1 cellular context compared by ENCODE assay signal in the genomic region with DNA sequence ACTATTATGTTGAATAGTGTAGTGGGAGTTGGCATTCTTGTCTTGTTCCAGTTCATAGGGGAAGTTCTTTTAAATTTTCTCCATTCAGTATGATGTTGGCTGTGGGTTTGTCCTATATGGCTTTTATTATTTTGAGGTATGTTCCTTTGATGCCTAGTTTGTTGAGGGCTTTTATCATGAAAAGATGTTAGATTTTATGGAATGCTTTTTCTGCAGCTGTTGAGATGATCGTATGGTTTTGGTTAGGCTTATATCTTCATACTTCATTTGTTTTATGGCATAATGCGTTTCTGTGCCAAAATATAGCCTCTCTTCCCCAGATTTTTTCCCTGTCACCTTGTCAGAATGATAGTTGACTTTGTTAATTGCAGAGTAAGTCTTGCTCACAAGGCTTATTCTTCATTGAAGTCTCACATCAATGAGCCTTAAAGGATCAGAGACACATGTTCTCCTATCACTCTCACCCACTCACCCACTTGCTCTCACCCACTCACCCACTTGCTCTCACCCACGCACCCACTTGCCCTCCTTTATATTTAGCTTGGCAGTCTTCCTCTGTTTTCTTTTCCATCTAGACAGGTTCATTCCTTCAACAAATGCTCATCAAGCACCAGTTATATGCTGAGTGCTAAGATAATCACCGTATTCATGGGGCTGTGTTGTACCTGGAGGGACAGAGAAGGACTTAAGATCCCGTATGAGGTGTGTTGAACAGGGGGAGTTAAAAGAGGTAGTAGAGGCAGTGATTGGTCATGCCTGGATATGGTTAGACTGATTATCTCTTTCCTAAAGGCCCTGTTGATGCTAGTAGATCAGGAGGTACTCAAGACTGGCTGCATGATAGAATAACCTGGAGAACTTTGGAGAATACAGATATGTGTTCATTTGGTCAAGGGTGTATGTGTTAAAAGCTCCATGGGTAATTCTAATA.
TF ChIP-seq lines count a peak whose summit lies in the region.

No MANE protein-coding gene starts in this region.

TF ChIP-seq in WTC11, 78 proteins besides CTCF, POLR2A, EP300 and RAD21 (continued from another document):
- TF ChIP-seq, protein P1, sequence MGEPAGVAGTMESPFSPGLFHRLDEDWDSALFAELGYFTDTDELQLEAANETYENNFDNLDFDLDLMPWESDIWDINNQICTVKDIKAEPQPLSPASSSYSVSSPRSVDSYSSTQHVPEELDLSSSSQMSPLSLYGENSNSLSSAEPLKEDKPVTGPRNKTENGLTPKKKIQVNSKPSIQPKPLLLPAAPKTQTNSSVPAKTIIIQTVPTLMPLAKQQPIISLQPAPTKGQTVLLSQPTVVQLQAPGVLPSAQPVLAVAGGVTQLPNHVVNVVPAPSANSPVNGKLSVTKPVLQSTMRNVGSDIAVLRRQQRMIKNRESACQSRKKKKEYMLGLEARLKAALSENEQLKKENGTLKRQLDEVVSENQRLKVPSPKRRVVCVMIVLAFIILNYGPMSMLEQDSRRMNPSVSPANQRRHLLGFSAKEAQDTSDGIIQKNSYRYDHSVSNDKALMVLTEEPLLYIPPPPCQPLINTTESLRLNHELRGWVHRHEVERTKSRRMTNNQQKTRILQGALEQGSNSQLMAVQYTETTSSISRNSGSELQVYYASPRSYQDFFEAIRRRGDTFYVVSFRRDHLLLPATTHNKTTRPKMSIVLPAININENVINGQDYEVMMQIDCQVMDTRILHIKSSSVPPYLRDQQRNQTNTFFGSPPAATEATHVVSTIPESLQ (CRISPR knock-in tag; IDR thresholded peaks at IDR 0.05): no peak
- TF ChIP-seq, protein P2, sequence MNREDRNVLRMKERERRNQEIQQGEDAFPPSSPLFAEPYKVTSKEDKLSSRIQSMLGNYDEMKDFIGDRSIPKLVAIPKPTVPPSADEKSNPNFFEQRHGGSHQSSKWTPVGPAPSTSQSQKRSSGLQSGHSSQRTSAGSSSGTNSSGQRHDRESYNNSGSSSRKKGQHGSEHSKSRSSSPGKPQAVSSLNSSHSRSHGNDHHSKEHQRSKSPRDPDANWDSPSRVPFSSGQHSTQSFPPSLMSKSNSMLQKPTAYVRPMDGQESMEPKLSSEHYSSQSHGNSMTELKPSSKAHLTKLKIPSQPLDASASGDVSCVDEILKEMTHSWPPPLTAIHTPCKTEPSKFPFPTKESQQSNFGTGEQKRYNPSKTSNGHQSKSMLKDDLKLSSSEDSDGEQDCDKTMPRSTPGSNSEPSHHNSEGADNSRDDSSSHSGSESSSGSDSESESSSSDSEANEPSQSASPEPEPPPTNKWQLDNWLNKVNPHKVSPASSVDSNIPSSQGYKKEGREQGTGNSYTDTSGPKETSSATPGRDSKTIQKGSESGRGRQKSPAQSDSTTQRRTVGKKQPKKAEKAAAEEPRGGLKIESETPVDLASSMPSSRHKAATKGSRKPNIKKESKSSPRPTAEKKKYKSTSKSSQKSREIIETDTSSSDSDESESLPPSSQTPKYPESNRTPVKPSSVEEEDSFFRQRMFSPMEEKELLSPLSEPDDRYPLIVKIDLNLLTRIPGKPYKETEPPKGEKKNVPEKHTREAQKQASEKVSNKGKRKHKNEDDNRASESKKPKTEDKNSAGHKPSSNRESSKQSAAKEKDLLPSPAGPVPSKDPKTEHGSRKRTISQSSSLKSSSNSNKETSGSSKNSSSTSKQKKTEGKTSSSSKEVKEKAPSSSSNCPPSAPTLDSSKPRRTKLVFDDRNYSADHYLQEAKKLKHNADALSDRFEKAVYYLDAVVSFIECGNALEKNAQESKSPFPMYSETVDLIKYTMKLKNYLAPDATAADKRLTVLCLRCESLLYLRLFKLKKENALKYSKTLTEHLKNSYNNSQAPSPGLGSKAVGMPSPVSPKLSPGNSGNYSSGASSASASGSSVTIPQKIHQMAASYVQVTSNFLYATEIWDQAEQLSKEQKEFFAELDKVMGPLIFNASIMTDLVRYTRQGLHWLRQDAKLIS (CRISPR knock-in tag; IDR thresholded peaks at IDR 0.05; ENCODE audit: borderline replicate concordance): no peak
- TF ChIP-seq GRHL2 (CRISPR knock-in tag; IDR thresholded peaks at IDR 0.05; ENCODE audit: insufficient replicate concordance, severe bottlenecking) (no peak), CREM (CRISPR knock-in tag; IDR thresholded peaks at IDR 0.05) (no peak), ELF4 (CRISPR knock-in tag; IDR thresholded peaks at IDR 0.05; ENCODE audit: low read depth) (no peak), ZNF121 (CRISPR knock-in tag; IDR thresholded peaks at IDR 0.05) (no peak)
- TF ChIP-seq, protein P3, sequence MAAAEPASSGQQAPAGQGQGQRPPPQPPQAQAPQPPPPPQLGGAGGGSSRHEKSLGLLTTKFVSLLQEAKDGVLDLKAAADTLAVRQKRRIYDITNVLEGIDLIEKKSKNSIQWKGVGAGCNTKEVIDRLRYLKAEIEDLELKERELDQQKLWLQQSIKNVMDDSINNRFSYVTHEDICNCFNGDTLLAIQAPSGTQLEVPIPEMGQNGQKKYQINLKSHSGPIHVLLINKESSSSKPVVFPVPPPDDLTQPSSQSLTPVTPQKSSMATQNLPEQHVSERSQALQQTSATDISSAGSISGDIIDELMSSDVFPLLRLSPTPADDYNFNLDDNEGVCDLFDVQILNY (CRISPR knock-in tag; IDR thresholded peaks at IDR 0.05): no peak
- TF ChIP-seq, protein P4, sequence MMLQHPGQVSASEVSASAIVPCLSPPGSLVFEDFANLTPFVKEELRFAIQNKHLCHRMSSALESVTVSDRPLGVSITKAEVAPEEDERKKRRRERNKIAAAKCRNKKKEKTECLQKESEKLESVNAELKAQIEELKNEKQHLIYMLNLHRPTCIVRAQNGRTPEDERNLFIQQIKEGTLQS (CRISPR knock-in tag; conservative IDR thresholded peaks at IDR 0.05): no peak
TF ChIP-seq in WTC11: peak in this region for 0.
